Comparison of ENCODE assay signal across 8 cellular contexts in genomic region chr17:32341857-32342602, GRCh38. TPM values are rescaled to one million over a fixed set of nuclear protein-coding genes. Genes with fewer than 3 reads are reported as not detected.
DNase-seq lines count a peak whose midpoint lies in the region; ATAC-seq and TF ChIP-seq lines count a peak whose summit lies in the region.

TSS of gene C17orf75 (minus strand) at chr17:32342173. CDS start at chr17:32342139, 34 bp downstream.

- peak; percentile 90 to 97 (median 96) for ATAC-seq in heart left ventricle

- peak within 1 kb of the TSS; percentile 96 to 99 for H3K4me3 Mint-ChIP-seq in H9

- H3K79me2 ChIP-seq in H9 (ENCODE audit: insufficient read depth, low read length) (no peaks in the 10 kb centered on the region), MM.1S (ENCODE audit: low read length) (no peaks in the 10 kb centered on the region), trophoblast cell (ENCODE audit: control insufficient read depth, insufficient read depth, low read length, poor library complexity) (peaks cover 2% of the 10 kb centered on the region)

- TF ChIP-seq CTCF in H9 (conservative IDR thresholded peaks at IDR 0.05): no peak
- no peak for TF ChIP-seq CTCF in MM.1S (IDR thresholded peaks at IDR 0.05; ENCODE audit: low read length)
- peak in 1 of 12 donors; percentile 4 for TF ChIP-seq CTCF in heart left ventricle (IDR thresholded peaks at IDR 0.05)
- TF ChIP-seq CTCF in tibial nerve (IDR thresholded peaks at IDR 0.05): peak in 1 of 5 experiments; percentile 24

- peak within 1 kb of the TSS; percentile 81 for H3K9ac ChIP-seq in H9 (ENCODE audit: extremely low read depth, insufficient read length, low read length)
- peak within 1 kb of the TSS; percentile 76 for H3K9ac ChIP-seq in MM.1S (ENCODE audit: low read length)
- H3K9ac ChIP-seq in trophoblast cell (ENCODE audit: low read length): peak within 1 kb of the TSS; percentile 78

- TF ChIP-seq POLR2A in heart left ventricle (IDR thresholded peaks at IDR 0.05) (no peak), tibial nerve (IDR thresholded peaks at IDR 0.05) (no peak)

- peak within 1 kb of the TSS; percentile 92 to 99 (median 97) for H3K27ac Mint-ChIP-seq in H9

- no peak within 1 kb of the TSS for H2AK5ac ChIP-seq in H9 (ENCODE audit: insufficient read length, low read length)
- H2AK5ac ChIP-seq in trophoblast cell (ENCODE audit: low read length): no peak within 1 kb of the TSS

- WGBS in H9 (ENCODE audit: extremely low coverage, insufficient read length, low lambda C conversion rate): no CpG with 5 or more reads among the region's 47 CpGs
- 5 to 6% (median 6%) methylated on average over 38 to 47 of the region's 47 CpGs for WGBS in heart left ventricle, 4 donors
- no CpG with 5 or more reads among the region's 47 CpGs for WGBS in trophoblast cell (ENCODE audit: extremely low coverage, insufficient coverage, insufficient read length)
- 7 to 8% methylated on average over 35 to 39 of the region's 47 CpGs for WGBS in tibial nerve, 2 donors

- H3K79me1 ChIP-seq in H9 (ENCODE audit: insufficient read depth, low read depth, low read length, poor library complexity, severe bottlenecking) (no peaks in the 10 kb centered on the region), trophoblast cell (ENCODE audit: low read length) (peaks cover 2% of the 10 kb centered on the region)

- H3K9me3 ChIP-seq in H9 (ENCODE audit: control insufficient read depth, low read depth, low read length): no peaks in the 10 kb centered on the region
- H3K9me3 ChIP-seq in MM.1S (replicated peaks; ENCODE audit: insufficient read depth, low read length): no peaks in the 10 kb centered on the region
- H3K9me3 ChIP-seq in heart left ventricle: no peaks in the 10 kb centered on the region
- no peaks in the 10 kb centered on the region for H3K9me3 ChIP-seq in trophoblast cell (ENCODE audit: insufficient read depth, low read depth, low read length)
- no peaks in the 10 kb centered on the region for H3K9me3 ChIP-seq in tibial nerve

- H3K18ac ChIP-seq in H9 (ENCODE audit: insufficient read length, low read depth, low read length) (peak within 1 kb of the TSS; percentile 80), trophoblast cell (ENCODE audit: low read length) (peak within 1 kb of the TSS; percentile 80)

- no peaks in the 10 kb centered on the region for H3K9me3 Mint-ChIP-seq in H9

- peaks cover 11 to 16% of the 10 kb centered on the region in 2 experiments for H3K4me1 Mint-ChIP-seq in H9

- H2AFZ ChIP-seq in H9 (ENCODE audit: low read length) (no peak within 1 kb of the TSS), MM.1S (ENCODE audit: low read length) (peak within 1 kb of the TSS; percentile 97), trophoblast cell (ENCODE audit: insufficient read depth, low read length, poor library complexity) (peak within 1 kb of the TSS; percentile 80)

- no peaks in the 10 kb centered on the region for H3K27me3 ChIP-seq in H9 (ENCODE audit: insufficient read depth, low read length)
- no peaks in the 10 kb centered on the region for H3K27me3 ChIP-seq in MM.1S (replicated peaks; ENCODE audit: insufficient read depth, low read length)
- H3K27me3 ChIP-seq in heart left ventricle: no peaks in the 10 kb centered on the region
- no peaks in the 10 kb centered on the region for H3K27me3 ChIP-seq in trophoblast cell (ENCODE audit: insufficient read depth, low read length)
- H3K27me3 ChIP-seq in tibial nerve: no peaks in the 10 kb centered on the region

- H3K14ac ChIP-seq in H9 (ENCODE audit: insufficient read depth, low read length) (peak within 1 kb of the TSS; percentile 72; the same call in 1 of the 2 replicates), trophoblast cell (ENCODE audit: low read length) (peak within 1 kb of the TSS; percentile 91)

- no peak within 1 kb of the TSS for H4K8ac ChIP-seq in H9 (replicated peaks; ENCODE audit: insufficient read length, low read depth, low read length)
- H4K8ac ChIP-seq in trophoblast cell (ENCODE audit: low read depth, low read length): peak within 1 kb of the TSS; percentile 94

- no peak within 1 kb of the TSS for H3K27ac ChIP-seq in H9 (ENCODE audit: insufficient read length, low read depth, low read length)
- H3K27ac ChIP-seq in MM.1S (ENCODE audit: low read length): peak within 1 kb of the TSS; percentile 72
- H3K27ac ChIP-seq in heart left ventricle: peak within 1 kb of the TSS; percentile 76 to 91 (median 86)
- H3K27ac ChIP-seq in trophoblast cell (ENCODE audit: low read depth, low read length): peak within 1 kb of the TSS; percentile 13
- H3K27ac ChIP-seq in tibial nerve: peak within 1 kb of the TSS; percentile 65 to 87 (median 78)

- no peaks in the 10 kb centered on the region for H3K9me2 ChIP-seq in MM.1S (replicated peaks; ENCODE audit: insufficient read depth, low read length)

- no peak within 1 kb of the TSS for H2BK15ac ChIP-seq in H9 (ENCODE audit: low read depth, low read length)

- H3K4me2 ChIP-seq in H9 (ENCODE audit: insufficient read depth, insufficient read length, low read length) (peak within 1 kb of the TSS; percentile 41), MM.1S (ENCODE audit: low read depth, low read length) (peak within 1 kb of the TSS; percentile 86), trophoblast cell (ENCODE audit: low read length) (peak within 1 kb of the TSS; percentile 82)

- peak within 1 kb of the TSS; percentile 84 for H3K4me3 ChIP-seq in MM.1S (ENCODE audit: low read length)
- peak within 1 kb of the TSS; percentile 60 to 94 (median 75) for H3K4me3 ChIP-seq in heart left ventricle
- H3K4me3 ChIP-seq in trophoblast cell (ENCODE audit: low read depth, low read length): peak within 1 kb of the TSS; percentile 80
- H3K4me3 ChIP-seq in tibial nerve: peak within 1 kb of the TSS; percentile 46 to 79 (median 64)

- H3K36me3 ChIP-seq in MM.1S (replicated peaks; ENCODE audit: insufficient read depth, low read length) (no peaks in the 10 kb centered on the region), heart left ventricle (peaks cover 0 to 32% (median 28%) of the 10 kb centered on the region in 9 donors), trophoblast cell (ENCODE audit: control insufficient read depth in 1 of 2, insufficient read depth in 2 of 2, low read length in 2 of 2) (peaks cover 3% of the 10 kb centered on the region in 2 experiments), tibial nerve (peaks cover 0 to 20% (median 0%) of the 10 kb centered on the region in 3 donors)

- peak; percentile 84 for DNase-seq in ELR (ENCODE audit: low read depth)
- peak; percentile 87 for DNase-seq in H9
- DNase-seq in MM.1S: peak; percentile 80
- peak; percentile 58 for DNase-seq in T follicular helper cell (ENCODE audit: low read depth)
- peak; percentile 58 for DNase-seq in activated naive CD8-positive, alpha-beta T cell treated with anti-CD3 and anti-CD28 coated beads, Interleukin-2, amount 50 U/mL, for 16 hours (ENCODE audit: low read depth, low spot score)
- peak; percentile 79 to 89 (median 85) for DNase-seq in heart left ventricle
- peak; percentile 17 to 53 for DNase-seq in trophoblast cell
- DNase-seq in tibial nerve (ENCODE audit: low spot score in 2 of 2): peak; percentile 33 to 63

- no peak within 1 kb of the TSS for H4K5ac ChIP-seq in H9 (ENCODE audit: insufficient read length, low read depth, low read length)

- no peaks in the 10 kb centered on the region for H4K20me1 ChIP-seq in H9 (ENCODE audit: control insufficient read depth, insufficient read depth, insufficient read length)
- no peaks in the 10 kb centered on the region for H4K20me1 ChIP-seq in MM.1S (ENCODE audit: insufficient read depth, low read length)

- no peaks in the 10 kb centered on the region for H3K27me3 Mint-ChIP-seq in H9 (ENCODE audit: low read depth)

- H4K12ac ChIP-seq in trophoblast cell (ENCODE audit: low read depth, low read length): peak within 1 kb of the TSS; percentile 83

- H4K91ac ChIP-seq in H9 (ENCODE audit: insufficient read length, low read depth, low read length) (no peak within 1 kb of the TSS), trophoblast cell (ENCODE audit: low read depth, low read length) (peak within 1 kb of the TSS; percentile 70)

- peaks cover 10% of the 10 kb centered on the region; the same call in 1 of the 2 replicates for H3F3A ChIP-seq in MM.1S (ENCODE audit: insufficient read depth, low read length)

- H3K56ac ChIP-seq in H9 (ENCODE audit: insufficient read length, low read depth, low read length): no peak within 1 kb of the TSS

- no peak within 1 kb of the TSS for H2BK120ac ChIP-seq in H9 (ENCODE audit: low read depth, low read length, poor library complexity, severe bottlenecking)
- H2BK120ac ChIP-seq in trophoblast cell (ENCODE audit: insufficient read depth, low read length, poor library complexity): peak within 1 kb of the TSS; percentile 18

- H3K23ac ChIP-seq in H9 (ENCODE audit: insufficient read length, low read depth, low read length) (no peak within 1 kb of the TSS), trophoblast cell (ENCODE audit: low read length) (no peak within 1 kb of the TSS)

- no peak within 1 kb of the TSS for H3T11ph ChIP-seq in H9 (ENCODE audit: low read length)

- H3K4ac ChIP-seq in H9 (ENCODE audit: low read depth, low read length): no peak within 1 kb of the TSS
- H3K4ac ChIP-seq in trophoblast cell (ENCODE audit: low read depth, low read length): peak within 1 kb of the TSS; percentile 44

- H2BK5ac ChIP-seq in H9 (ENCODE audit: insufficient read length, low read length) (no peak within 1 kb of the TSS), trophoblast cell (ENCODE audit: low read depth, low read length, poor library complexity) (no peak within 1 kb of the TSS)

- H2BK12ac ChIP-seq in H9 (ENCODE audit: insufficient read length, low read depth, low read length): no peak within 1 kb of the TSS
- H2BK12ac ChIP-seq in trophoblast cell (ENCODE audit: low read length): no peak within 1 kb of the TSS

- H3K23me2 ChIP-seq in H9 (ENCODE audit: insufficient read length, low read depth, low read length, poor library complexity, severe bottlenecking): peaks cover 4% of the 10 kb centered on the region

- intact Hi-C loops in heart left ventricle (cut with DNase I): no loop called here

- peak in 1 of 2 donors; percentile 80 for TF ChIP-seq EP300 in tibial nerve (IDR thresholded peaks at IDR 0.05)

- H3K4me1 ChIP-seq in H9 (ENCODE audit: insufficient read depth, low read length) (peaks cover 3% of the 10 kb centered on the region; the same call in 1 of the 2 replicates), MM.1S (ENCODE audit: low read length) (no peaks in the 10 kb centered on the region), heart left ventricle (peaks cover 0 to 27% (median 10%) of the 10 kb centered on the region in 12 donors), trophoblast cell (ENCODE audit: control insufficient read depth in 1 of 2, insufficient read depth in 2 of 2, low read length in 2 of 2) (peaks cover 3 to 8% of the 10 kb centered on the region in 2 experiments), tibial nerve (peaks cover 0 to 18% (median 4%) of the 10 kb centered on the region in 4 donors)

- peaks cover 2 to 27% (median 25%) of the 10 kb centered on the region in 3 experiments; a peak in 6 of 7 replicates for H3K36me3 Mint-ChIP-seq in H9 (ENCODE audit: insufficient read depth in 1 of 3, low read depth in 3 of 3)

- no peak within 1 kb of the TSS for H2BK20ac ChIP-seq in H9 (ENCODE audit: low read depth, low read length, poor library complexity, severe bottlenecking)

RNA-seq across cellular contexts. Expression of gene C17orf75, which starts in this region (rescaled TPM):
- total RNA-seq in H9 (2021): 37.4 and 40.4 TPM in 2 replicates
- 10 to 100 TPM in 8 of 9 donors, 1 to 10 TPM in 1; 7.9 to 24.1 (median 17.5) TPM for total RNA-seq in heart left ventricle
- polyA plus RNA-seq in heart left ventricle: 10 to 100 TPM; 12.2 to 12.5 TPM
- 13.0 and 13.6 TPM in 2 replicates for polyA plus RNA-seq in trophoblast cell (2013)
- total RNA-seq in tibial nerve: 10 to 100 TPM in 3 of 4 donors, 1 to 10 TPM in 1; 5.9 to 20.2 (median 16.8) TPM

Comparison
In these comparisons a context has a peak if more than half of its experiments do, and no peak if none do; other contexts are left out.
1. DNase-seq: peak in every context shown above with its lines; median percentile 87 in H9; 85 in heart left ventricle; 84 in ELR; 80 in MM.1S; 58 in T follicular helper cell; 58 in activated naive CD8-positive, alpha-beta T cell treated with anti-CD3 and anti-CD28 coated beads, Interleukin-2, amount 50 U/mL, for 16 hours; 48 in tibial nerve; 35 in trophoblast cell.